Comparison of ENCODE assay signal across 14 cellular contexts in genomic region chr11:60950024-60950423, GRCh38. TPM values are rescaled to one million over a fixed set of nuclear protein-coding genes. Genes with fewer than 3 reads are reported as not detected.
DNase-seq lines count a peak whose midpoint lies in the region; ATAC-seq and TF ChIP-seq lines count a peak whose summit lies in the region.
"Had no signal": no experiment of that assay in that cellular context is flagged by ENCODE, and none has a peak within 500 bp of the region (broad histone marks: within the 10 kb centered on the region; RNA-seq: fewer than 3 reads in every experiment).

No MANE protein-coding gene starts in this region.

- H3K36me3 ChIP-seq in adipocyte (ENCODE audit: control insufficient read depth, insufficient read depth, low read length, severe bottlenecking), result no peaks in the 10 kb centered on the region

- H3K4me1 Mint-ChIP-seq in stimulated activated naive CD8-positive, alpha-beta T cell treated with anti-CD3 and anti-CD28 coated beads, Interleukin-15, Interleukin-2, amounts not matched to agents 100 ng/mL and 50 ng/mL, for 24 hours (ENCODE audit: low read depth), result peaks cover 33% of the 10 kb centered on the region
- peaks cover 69% of the 10 kb centered on the region for H3K4me1 Mint-ChIP-seq in nephron progenitor cell
- peaks cover 7% of the 10 kb centered on the region for H3K4me1 Mint-ChIP-seq in activated T-helper 2 cell treated with anti-CD3 and anti-CD28 coated beads, Interferon-gamma antibody, Interleukin-2, Interleukin-4, amounts not matched to agents 10 μg/mL and 5 μg/mL and 100 μg/mL, durations not matched to agents 14 hours and 24 hours and 36 hours (ENCODE audit: low read depth)

- H3K9me3 Mint-ChIP-seq in stimulated activated naive CD8-positive, alpha-beta T cell treated with anti-CD3 and anti-CD28 coated beads, Interleukin-15, Interleukin-2, amounts not matched to agents 100 ng/mL and 50 ng/mL, for 24 hours, result no peaks in the 10 kb centered on the region
- no peaks in the 10 kb centered on the region for H3K9me3 Mint-ChIP-seq in nephron progenitor cell
- H3K9me3 Mint-ChIP-seq in activated T-helper 2 cell treated with anti-CD3 and anti-CD28 coated beads, Interferon-gamma antibody, Interleukin-2, Interleukin-4, amounts not matched to agents 10 μg/mL and 5 μg/mL and 100 μg/mL, durations not matched to agents 14 hours and 24 hours and 36 hours, result no peaks in the 10 kb centered on the region

- peaks cover 4% of the 10 kb centered on the region for H3K27me3 Mint-ChIP-seq in stimulated activated naive CD8-positive, alpha-beta T cell treated with anti-CD3 and anti-CD28 coated beads, Interleukin-15, Interleukin-2, amounts not matched to agents 100 ng/mL and 50 ng/mL, for 24 hours
- peaks cover 56% of the 10 kb centered on the region for H3K27me3 Mint-ChIP-seq in nephron progenitor cell (ENCODE audit: low read depth, poor library complexity)
- peaks cover 30% of the 10 kb centered on the region for H3K27me3 Mint-ChIP-seq in activated T-helper 2 cell treated with anti-CD3 and anti-CD28 coated beads, Interferon-gamma antibody, Interleukin-2, Interleukin-4, amounts not matched to agents 10 μg/mL and 5 μg/mL and 100 μg/mL, durations not matched to agents 14 hours and 24 hours and 36 hours (ENCODE audit: low read depth)

- H3K4me3 ChIP-seq in adipocyte (ENCODE audit: low read length), result peak overlapping the region; percentile 8

- intact Hi-C loops in activated T-helper 2 cell treated with anti-CD3 and anti-CD28 coated beads, Interferon-gamma antibody, Interleukin-2, Interleukin-4, amounts not matched to agents 10 μg/mL and 5 μg/mL and 100 μg/mL, durations not matched to agents 14 hours and 24 hours and 36 hours (cut with micrococcal nuclease), result no loop called here

- H3K4me3 Mint-ChIP-seq in stimulated activated naive CD8-positive, alpha-beta T cell treated with anti-CD3 and anti-CD28 coated beads, Interleukin-15, Interleukin-2, amounts not matched to agents 100 ng/mL and 50 ng/mL, for 24 hours, result peak overlapping the region; percentile 58
- peak overlapping the region; percentile 74 for H3K4me3 Mint-ChIP-seq in nephron progenitor cell
- no peak overlapping the region for H3K4me3 Mint-ChIP-seq in activated T-helper 2 cell treated with anti-CD3 and anti-CD28 coated beads, Interferon-gamma antibody, Interleukin-2, Interleukin-4, amounts not matched to agents 10 μg/mL and 5 μg/mL and 100 μg/mL, durations not matched to agents 14 hours and 24 hours and 36 hours (ENCODE audit: low read depth)
- H3K4me3 Mint-ChIP-seq: CD4-positive, CD25-positive, alpha-beta regulatory T cell had no signal

- no peaks in the 10 kb centered on the region for H3K27me3 ChIP-seq in adipocyte (replicated peaks; ENCODE audit: control insufficient read depth, insufficient read depth, low read length)

- H3K36me3 Mint-ChIP-seq in stimulated activated naive CD8-positive, alpha-beta T cell treated with anti-CD3 and anti-CD28 coated beads, Interleukin-15, Interleukin-2, amounts not matched to agents 100 ng/mL and 50 ng/mL, for 24 hours (ENCODE audit: low read depth), result no peaks in the 10 kb centered on the region
- H3K36me3 Mint-ChIP-seq in nephron progenitor cell (ENCODE audit: low read depth), result no peaks in the 10 kb centered on the region
- no peaks in the 10 kb centered on the region for H3K36me3 Mint-ChIP-seq in activated T-helper 2 cell treated with anti-CD3 and anti-CD28 coated beads, Interferon-gamma antibody, Interleukin-2, Interleukin-4, amounts not matched to agents 10 μg/mL and 5 μg/mL and 100 μg/mL, durations not matched to agents 14 hours and 24 hours and 36 hours (ENCODE audit: low read depth)
- H3K36me3 Mint-ChIP-seq: CD4-positive, CD25-positive, alpha-beta regulatory T cell had no signal

- peak overlapping the region; percentile 5 for H3K9ac ChIP-seq in adipocyte (ENCODE audit: low read length)

- H3K9me3 ChIP-seq in adipocyte (ENCODE audit: control insufficient read depth, low read length), result no peaks in the 10 kb centered on the region

- TF ChIP-seq CTCF in nephron progenitor cell (IDR thresholded peaks at IDR 0.05), result no peak

- no peak for ATAC-seq in stimulated activated naive CD8-positive, alpha-beta T cell treated with anti-CD3 and anti-CD28 coated beads, Interleukin-15, Interleukin-2, amounts not matched to agents 100 U/mL and 50 U/mL, for 24 hours

- DNase-seq in stimulated activated naive CD8-positive, alpha-beta T cell treated with anti-CD3 and anti-CD28 coated beads, Interleukin-15, Interleukin-2, amounts not matched to agents 100 U/mL and 50 U/mL, for 24 hours, result no peak
- DNase-seq in adipocyte (ENCODE audit: low read depth) (no peak), nephron progenitor cell (no peak), dermis blood vessel endothelial cell (no peak), COLO829 (ENCODE audit: low spot score) (no peak), NCI-H345 treated with DMSO at 0.1 percent for 48 hours (lab: John Stamatoyannopoulos, UW; ENCODE audit: unreplicated experiment) (no peak)
- no peak for DNase-seq in activated T-helper 2 cell treated with anti-CD3 and anti-CD28 coated beads, Interferon-gamma antibody, Interleukin-2, Interleukin-4, amounts not matched to agents 10 μg/mL and 5 μg/mL and 100 μg/mL, durations not matched to agents 14 hours and 24 hours and 36 hours (ENCODE audit: low spot score)
- DNase-seq: CD4-positive, CD25-positive, alpha-beta regulatory T cell; NCI-H1436; NK-92 treated with Interleukin-12 subunit alpha and Interleukin-12 subunit beta, amount 100 ng/mL, for 24 hours had no signal

- H3K27ac Mint-ChIP-seq in stimulated activated naive CD8-positive, alpha-beta T cell treated with anti-CD3 and anti-CD28 coated beads, Interleukin-15, Interleukin-2, amounts not matched to agents 100 ng/mL and 50 ng/mL, for 24 hours, result peak overlapping the region; percentile 26
- H3K27ac Mint-ChIP-seq in nephron progenitor cell, result peak overlapping the region; percentile 54
- no peak overlapping the region for H3K27ac Mint-ChIP-seq in activated T-helper 2 cell treated with anti-CD3 and anti-CD28 coated beads, Interferon-gamma antibody, Interleukin-2, Interleukin-4, amounts not matched to agents 10 μg/mL and 5 μg/mL and 100 μg/mL, durations not matched to agents 14 hours and 24 hours and 36 hours
- H3K27ac Mint-ChIP-seq: CD4-positive, CD25-positive, alpha-beta regulatory T cell had no signal

- H3K4me1 ChIP-seq in adipocyte (ENCODE audit: control insufficient read depth, insufficient read depth, low read length), result peaks cover 11% of the 10 kb centered on the region

RNA-seq across cellular contexts. Expression of gene SLC15A3, which starts 2.0 kb away (rescaled TPM):
- 8.7 and 9.0 TPM in 2 replicates for total RNA-seq in dermis blood vessel endothelial cell
- 2.1 and 2.2 TPM in 2 replicates for total RNA-seq in activated T-helper 2 cell treated with anti-CD3 and anti-CD28 coated beads, Interferon-gamma antibody, Interleukin-2, Interleukin-4, amounts not matched to agents 10 μg/mL and 5 μg/mL and 100 μg/mL, durations not matched to agents 14 hours and 24 hours and 36 hours

RNA-seq across cellular contexts. Expression of gene CD6, which starts 21.5 kb away (rescaled TPM):
- total RNA-seq in dermis blood vessel endothelial cell, result not detected in 2 replicates
- total RNA-seq in activated T-helper 2 cell treated with anti-CD3 and anti-CD28 coated beads, Interferon-gamma antibody, Interleukin-2, Interleukin-4, amounts not matched to agents 10 μg/mL and 5 μg/mL and 100 μg/mL, durations not matched to agents 14 hours and 24 hours and 36 hours, result 308 and 327 TPM in 2 replicates
- total RNA-seq: bronchial epithelial cell, fibroblast of lung, HT1080 had no signal

RNA-seq across cellular contexts. Expression of gene TMEM132A, which starts 25.8 kb away (rescaled TPM):
- 99.5 and 112 TPM in 2 replicates for total RNA-seq in dermis blood vessel endothelial cell
- 1.1 and 1.2 TPM in 2 replicates for total RNA-seq in activated T-helper 2 cell treated with anti-CD3 and anti-CD28 coated beads, Interferon-gamma antibody, Interleukin-2, Interleukin-4, amounts not matched to agents 10 μg/mL and 5 μg/mL and 100 μg/mL, durations not matched to agents 14 hours and 24 hours and 36 hours
- total RNA-seq: CD4-positive, CD25-positive, alpha-beta regulatory T cell had no signal

RNA-seq across cellular contexts. Expression of gene TMEM109, which starts 36.1 kb away (rescaled TPM):
- total RNA-seq in dermis blood vessel endothelial cell, result 63.6 and 114 TPM in 2 replicates
- 112 and 120 TPM in 2 replicates for total RNA-seq in activated T-helper 2 cell treated with anti-CD3 and anti-CD28 coated beads, Interferon-gamma antibody, Interleukin-2, Interleukin-4, amounts not matched to agents 10 μg/mL and 5 μg/mL and 100 μg/mL, durations not matched to agents 14 hours and 24 hours and 36 hours

RNA-seq across cellular contexts. Expression of gene PRPF19, which starts 43.6 kb away (rescaled TPM):
- 45.8 and 79.6 TPM in 2 replicates for total RNA-seq in dermis blood vessel endothelial cell
- 170 and 182 TPM in 2 replicates for total RNA-seq in activated T-helper 2 cell treated with anti-CD3 and anti-CD28 coated beads, Interferon-gamma antibody, Interleukin-2, Interleukin-4, amounts not matched to agents 10 μg/mL and 5 μg/mL and 100 μg/mL, durations not matched to agents 14 hours and 24 hours and 36 hours

Comparison
In these comparisons a context has a peak if more than half of its experiments do, and no peak if none do; other contexts are left out.
1. RNA of gene CD6, which starts 21.5 kb away (total RNA-seq): 308 to 327 TPM in activated T-helper 2 cell treated with anti-CD3 and anti-CD28 coated beads, Interferon-gamma antibody, Interleukin-2, Interleukin-4, amounts not matched to agents 10 μg/mL and 5 μg/mL and 100 μg/mL, durations not matched to agents 14 hours and 24 hours and 36 hours; not detected in dermis blood vessel endothelial cell; every median in the first group is over 100 times any median in the second.
2. RNA of gene TMEM132A, which starts 25.8 kb away (total RNA-seq): 99.5 to 112 TPM in dermis blood vessel endothelial cell; 1.1 to 1.2 TPM in activated T-helper 2 cell treated with anti-CD3 and anti-CD28 coated beads, Interferon-gamma antibody, Interleukin-2, Interleukin-4, amounts not matched to agents 10 μg/mL and 5 μg/mL and 100 μg/mL, durations not matched to agents 14 hours and 24 hours and 36 hours; every median in the first group is over 10 times any median in the second.